Comparison of ENCODE assay signal across 9 cellular contexts in genomic region chr10:111344804-111345203, GRCh38.
A peak's percentile ranks its signal among the peaks of the same experiment; 100 is the strongest.
DNase-seq lines count a peak whose midpoint lies in the region; ATAC-seq and TF ChIP-seq lines count a peak whose summit lies in the region.
"Had no signal": no experiment of that assay in that cellular context is flagged by ENCODE, and none has a peak within 500 bp of the region (broad histone marks: within the 10 kb centered on the region; RNA-seq: fewer than 3 reads in every experiment).

No MANE protein-coding gene starts in this region.

- H3K36me3 ChIP-seq in HCT116 (ENCODE audit: control insufficient read depth in 1 of 2, insufficient read depth in 2 of 2, low read length in 2 of 2) (no peaks in the 10 kb centered on the region), Panc1 (ENCODE audit: control insufficient read depth, insufficient read depth, low read length) (no peaks in the 10 kb centered on the region), mesendoderm (ENCODE audit: control insufficient read depth, insufficient read depth, low read length) (no peaks in the 10 kb centered on the region)

- H3K79me1 ChIP-seq in mesendoderm (ENCODE audit: low read length) = no peaks in the 10 kb centered on the region

- H3K27ac ChIP-seq in HCT116 (ENCODE audit: low read depth, low read length) (no peak overlapping the region), Panc1 (ENCODE audit: low read length) (no peak overlapping the region), mesendoderm (ENCODE audit: low read depth, low read length) (no peak overlapping the region)

- H3K23ac ChIP-seq in mesendoderm (ENCODE audit: low read length) = no peak overlapping the region

- H4K8ac ChIP-seq in mesendoderm (ENCODE audit: low read depth, low read length) = no peak overlapping the region

- no TSS peak for BruUV-seq in HCT116 (replicated peaks; lab: Mats Ljungman, UMichigan)
- BruUV-seq in Panc1 (replicated peaks; lab: Mats Ljungman, UMichigan) = no TSS peak

- no peaks in the 10 kb centered on the region for H3K9me2 ChIP-seq in HCT116 (ENCODE audit: insufficient read depth)

- CTCF ChIA-PET in HCT116 (lab: Charles Lee) (interaction anchor here (0.6 to 1.4 kb wide), 5 partner anchors 10 to 792 kb away, joined by 3 to 6 read pairs (median 4); no protein-coding TSS in a partner anchor), Panc1 (lab: Charles Lee) (no interaction called here)

- H3K4me1 ChIP-seq in HCT116 (ENCODE audit: control insufficient read depth in 1 of 2, insufficient read depth in 2 of 2, low read length in 2 of 2) (no peaks in the 10 kb centered on the region), Panc1 (ENCODE audit: control insufficient read depth, insufficient read depth, low read length) (no peaks in the 10 kb centered on the region), mesendoderm (ENCODE audit: control insufficient read depth, low read depth, low read length) (no peaks in the 10 kb centered on the region)

- TF ChIP-seq RAD21 in HCT116 (IDR thresholded peaks at IDR 0.05; ENCODE audit: low read depth) = peak; percentile 34

- no peak for TF ChIP-seq POLR2A in HCT116 (IDR thresholded peaks at IDR 0.05; ENCODE audit: borderline replicate concordance, extremely low read depth, insufficient read depth, insufficient read length)

- intact Hi-C loops in HCT116 (cut with micrococcal nuclease) (no loop called here), Panc1 (cut with micrococcal nuclease; ENCODE audit: unreplicated experiment) (no loop called here)

- H2AFZ ChIP-seq in HCT116 (ENCODE audit: low read depth, low read length, poor library complexity, severe bottlenecking) = no peak overlapping the region

- no CpG with 5 or more reads among the region's 3 CpGs for WGBS in mesendoderm (ENCODE audit: extremely low coverage, insufficient coverage, low lambda C conversion rate)

- no peak overlapping the region for H3K56ac ChIP-seq in mesendoderm (ENCODE audit: low read length)

- H3K79me2 ChIP-seq in HCT116 (ENCODE audit: insufficient read depth, low read length) (no peaks in the 10 kb centered on the region), mesendoderm (ENCODE audit: control insufficient read depth, insufficient read depth, low read length) (no peaks in the 10 kb centered on the region)

- H3K4me2 ChIP-seq in HCT116 (ENCODE audit: low read length) (no peak overlapping the region), mesendoderm (ENCODE audit: low read length) (no peak overlapping the region)

- H3K27me3 ChIP-seq in HCT116 (ENCODE audit: insufficient read depth, low read length) (peaks cover 16% of the 10 kb centered on the region), Panc1 (ENCODE audit: control insufficient read depth, insufficient read depth, low read length) (peaks cover 3% of the 10 kb centered on the region; the same call in 1 of the 2 replicates), mesendoderm (ENCODE audit: insufficient read depth, low read length, poor library complexity) (no peaks in the 10 kb centered on the region)

- ATAC-seq in HCT116 (peak; percentile 91), Panc1 (no peak), HG02981 (IDR thresholded peaks at IDR 0.05; ENCODE audit: unreplicated experiment) (no peak)
- ATAC-seq: sciatic nerve had no signal

- no peak overlapping the region for H4K5ac ChIP-seq in mesendoderm (ENCODE audit: low read length)

- H2BK15ac ChIP-seq in mesendoderm (replicated peaks; ENCODE audit: low read depth) = no peak overlapping the region

- no peak overlapping the region for H2BK120ac ChIP-seq in mesendoderm (ENCODE audit: low read depth, low read length)

- H4K20me1 ChIP-seq in HCT116 (ENCODE audit: insufficient read depth) = no peaks in the 10 kb centered on the region

- H2BK5ac ChIP-seq in mesendoderm (ENCODE audit: low read length) = no peak overlapping the region

- no peaks in the 10 kb centered on the region for H3K9me3 ChIP-seq in HCT116 (ENCODE audit: control insufficient read depth in 1 of 2, insufficient read depth in 1 of 2, low read depth in 1 of 2, low read length in 2 of 2)
- no peaks in the 10 kb centered on the region; the same call in 1 of the 2 replicates for H3K9me3 ChIP-seq in Panc1 (ENCODE audit: control insufficient read depth, insufficient read depth, low read depth, low read length)

- DNase-seq in GM12864 (ENCODE audit: low read depth) = no peak
- no peak for DNase-seq in HCT116 (ENCODE audit: low read depth, low spot score)
- DNase-seq in Panc1 (ENCODE audit: low read depth, low spot score) = no peak
- DNase-seq in mesendoderm = peak; percentile 47
- DNase-seq in RPMI8226 = no peak
- no peak for DNase-seq in activated CD8-positive, alpha-beta memory T cell treated with anti-CD3 and anti-CD28 coated beads, Interleukin-2, amount 50 U/mL, for 4 hours
- no peak for DNase-seq in stimulated activated CD4-positive, alpha-beta T cell treated with anti-CD3 and anti-CD28 coated beads, Interleukin-15, amount 100 ng/mL, for 24 hours

- peak; percentile 49 for TF ChIP-seq CTCF in GM12864 (IDR thresholded peaks at IDR 0.05; ENCODE audit: low read depth, low read length, missing control alignments)
- TF ChIP-seq CTCF in HCT116 (IDR thresholded peaks at IDR 0.05 in 2 of 3, conservative IDR thresholded peaks at IDR 0.05 in 1 of 3; ENCODE audit: borderline replicate concordance in 1 of 3, insufficient read depth in 1 of 3, low read depth in 2 of 3, low read length in 2 of 3) = peak in 2 of 3 experiments; percentile 58 to 61; a peak in 4 of 6 replicates
- peak; percentile 45 for TF ChIP-seq CTCF in Panc1 (IDR thresholded peaks at IDR 0.05)

- no peak overlapping the region for H3K18ac ChIP-seq in mesendoderm (ENCODE audit: low read length)

- in situ Hi-C loops in Panc1 (cut with HindIII; ENCODE audit: low pct_unique_long_range_greater_than_20kb, low sequenced_read_pairs) = no loop called here

- POLR2A ChIA-PET in HCT116 (lab: Charles Lee) = no interaction called here
- POLR2A ChIA-PET in Panc1 (lab: Charles Lee) = no interaction called here

- H3K4me3 ChIP-seq in GM12864 (ENCODE audit: low read depth, low read length) (no peak overlapping the region), HCT116 (replicated peaks in 1 of 2; ENCODE audit: low read depth in 1 of 2, low read length in 2 of 2) (no peak overlapping the region), Panc1 (ENCODE audit: low read depth in 2 of 2, low read length in 2 of 2) (no peak overlapping the region), mesendoderm (ENCODE audit: low read length) (no peak overlapping the region)

- H3K9ac ChIP-seq in HCT116 (ENCODE audit: low read length) (no peak overlapping the region), mesendoderm (ENCODE audit: low read length) (no peak overlapping the region)

- no peak overlapping the region for H3K4ac ChIP-seq in mesendoderm (ENCODE audit: low read depth, low read length)

- RAD21 ChIA-PET in HCT116 (lab: Charles Lee; ENCODE audit: low non-redundant PET in 1 of 2, low total read pairs in 2 of 2, uncharacterized antibody in 2 of 2, unreplicated experiment in 2 of 2) = no interaction called here

- H2AK5ac ChIP-seq in mesendoderm (ENCODE audit: low read length) = no peak overlapping the region

TF ChIP-seq in HCT116, 20 proteins besides CTCF, POLR2A, EP300 and RAD21:
- TF ChIP-seq FOSL1 (IDR thresholded peaks at IDR 0.05; ENCODE audit: low read depth) = no peak
- TF ChIP-seq CEBPB (IDR thresholded peaks at IDR 0.05; ENCODE audit: low read depth) = no peak
- no peak for TF ChIP-seq ZFX (IDR thresholded peaks at IDR 0.05)
